Comparison of ENCODE assay signal across 8 cellular contexts in genomic region chr17:59004338-59005111, GRCh38.
DNase-seq lines count a peak whose midpoint lies in the region; ATAC-seq, FAIRE-seq and TF ChIP-seq lines count a peak whose summit lies in the region.

No MANE protein-coding gene starts in this region.

- H3K9me3 Mint-ChIP-seq in activated CD8-positive, alpha-beta T cell treated with anti-CD3 and anti-CD28 coated beads for 36 hours = no peaks in the 10 kb centered on the region
- H3K9me3 Mint-ChIP-seq in mesothelial cell of epicardium = no peaks in the 10 kb centered on the region

- H3K27me3 ChIP-seq in effector memory CD4-positive, alpha-beta T cell (replicated peaks; ENCODE audit: control insufficient read depth, insufficient read depth, low read length, poor library complexity, severe bottlenecking) = no peaks in the 10 kb centered on the region

- intact Hi-C loops in activated CD8-positive, alpha-beta T cell treated with anti-CD3 and anti-CD28 coated beads for 36 hours (cut with micrococcal nuclease) = loop anchor here (2.0 to 10.0 kb wide), 3 partner anchors 294 to 490 kb away; partner anchors contain the start of gene MTMR4

- H3K4me1 Mint-ChIP-seq in activated CD8-positive, alpha-beta T cell treated with anti-CD3 and anti-CD28 coated beads for 36 hours (ENCODE audit: low read depth) = peaks cover 34% of the 10 kb centered on the region
- H3K4me1 Mint-ChIP-seq in mesothelial cell of epicardium = peaks cover 10% of the 10 kb centered on the region

- CTCF ChIA-PET in activated CD8-positive, alpha-beta T cell treated with anti-CD3 and anti-CD28 coated beads for 36 hours (lab: Charles Lee) = interaction anchor here (0.9 to 4.3 kb wide), 27 partner anchors 10 to 485 kb away, joined by 3 to 35 read pairs (median 4); partner anchors contain the start of gene RAD51C

- no peak for TF ChIP-seq POLR2A in H54 (IDR thresholded peaks at IDR 0.05; ENCODE audit: low read depth, low read length)

- ATAC-seq in activated CD8-positive, alpha-beta T cell treated with anti-CD3 and anti-CD28 coated beads for 36 hours = peak; percentile 63
- ATAC-seq in HG02870 (IDR thresholded peaks at IDR 0.05; ENCODE audit: unreplicated experiment) = no peak

- H3K4me1 ChIP-seq in effector memory CD4-positive, alpha-beta T cell (ENCODE audit: control insufficient read depth, insufficient read depth, low read length, poor library complexity, severe bottlenecking) = peaks cover 6% of the 10 kb centered on the region

- peaks cover 8% of the 10 kb centered on the region for H3K36me3 ChIP-seq in effector memory CD4-positive, alpha-beta T cell (ENCODE audit: control insufficient read depth, insufficient read depth, low read length)

- peak; percentile 94 for TF ChIP-seq CTCF in activated CD8-positive, alpha-beta T cell treated with anti-CD3 and anti-CD28 coated beads for 36 hours (IDR thresholded peaks at IDR 0.05)
- TF ChIP-seq CTCF in mesothelial cell of epicardium (IDR thresholded peaks at IDR 0.05; ENCODE audit: unreplicated experiment) = peak; percentile 98

- H3K4me3 ChIP-seq in effector memory CD4-positive, alpha-beta T cell (ENCODE audit: insufficient read depth, low read depth, low read length, poor library complexity, severe bottlenecking) = no peak overlapping the region

- DNase-seq in Ammon's horn (ENCODE audit: low spot score) = peak; percentile 78
- peak; percentile 27 for DNase-seq in H54 (ENCODE audit: insufficient read length, low spot score)
- peak; percentile 76 for DNase-seq in NCI-H82 (lab: John Stamatoyannopoulos, UW)
- DNase-seq in activated CD8-positive, alpha-beta T cell treated with anti-CD3 and anti-CD28 coated beads for 36 hours = peak; percentile 85
- peak; percentile 34 to 56 (median 37) for DNase-seq in effector memory CD4-positive, alpha-beta T cell
- peak in 1 of 2 experiments; percentile 72 for DNase-seq in mesothelial cell of epicardium (ENCODE audit: low spot score in 2 of 2, unreplicated experiment in 2 of 2)
- DNase-seq in stimulated activated CD8-positive, alpha-beta memory T cell treated with anti-CD3 and anti-CD28 coated beads, Interleukin-7, amount 100 ng/mL, for 24 hours (ENCODE audit: low read depth) = peak; percentile 33

- no peaks in the 10 kb centered on the region for H3K9me3 ChIP-seq in effector memory CD4-positive, alpha-beta T cell (ENCODE audit: control insufficient read depth, low read length)

- H3K27ac Mint-ChIP-seq in activated CD8-positive, alpha-beta T cell treated with anti-CD3 and anti-CD28 coated beads for 36 hours = peak overlapping the region; percentile 72
- peak overlapping the region; percentile 54 for H3K27ac Mint-ChIP-seq in mesothelial cell of epicardium

- no peak overlapping the region for H3K4me3 Mint-ChIP-seq in activated CD8-positive, alpha-beta T cell treated with anti-CD3 and anti-CD28 coated beads for 36 hours
- H3K4me3 Mint-ChIP-seq in mesothelial cell of epicardium = no peak overlapping the region

- no peak overlapping the region for H3K27ac ChIP-seq in effector memory CD4-positive, alpha-beta T cell (ENCODE audit: insufficient read depth, low read length, poor library complexity, severe bottlenecking)

- peaks cover 8% of the 10 kb centered on the region for H3K36me3 Mint-ChIP-seq in activated CD8-positive, alpha-beta T cell treated with anti-CD3 and anti-CD28 coated beads for 36 hours (ENCODE audit: low read depth)
- H3K36me3 Mint-ChIP-seq in mesothelial cell of epicardium = peaks cover 11% of the 10 kb centered on the region

- peak; percentile 97 for FAIRE-seq in H54 (lab: Jason Lieb, UNC)

- POLR2A ChIA-PET in activated CD8-positive, alpha-beta T cell treated with anti-CD3 and anti-CD28 coated beads for 36 hours (lab: Charles Lee) = interaction anchor here (1.7 kb wide), 1 partner anchor 374 kb away, joined by 5 read pairs; no protein-coding TSS in a partner anchor

- H3K27me3 Mint-ChIP-seq in activated CD8-positive, alpha-beta T cell treated with anti-CD3 and anti-CD28 coated beads for 36 hours = no peaks in the 10 kb centered on the region
- H3K27me3 Mint-ChIP-seq in mesothelial cell of epicardium (ENCODE audit: low read depth) = no peaks in the 10 kb centered on the region
